In genomic region chr4:99628040-99628439, GRCh38 we compare ENCODE assay signal across 32 cellular contexts. TPM values are rescaled to one million over a fixed set of nuclear protein-coding genes. Genes with fewer than 3 reads are reported as not detected.
"Had no signal": no experiment of that assay in that cellular context is flagged by ENCODE, and none has a peak within 500 bp of the region (broad histone marks: within the 10 kb centered on the region; RNA-seq: fewer than 3 reads in every experiment).

No MANE protein-coding gene starts in this region.

- H3K9me3 ChIP-seq: lower lobe of right lung, neutrophil, psoas muscle, right lobe of liver, suprapubic skin, thoracic aorta, tibial artery, upper lobe of right lung had no signal

- H3K4me3 ChIP-seq: lower lobe of right lung, neural progenitor cell, psoas muscle, right lobe of liver, skin epidermis, suprapubic skin, thoracic aorta, tibial artery, upper lobe of right lung had no signal

- FAIRE-seq: islet of Langerhans, urothelium cell line had no signal

- ATAC-seq: lower lobe of right lung; natural killer cell; psoas muscle; right lobe of liver; stimulated activated naive B cell treated with anti-CD40 and anti-IgM and Interleukin-4, amounts not matched to agents 10 μg/mL and 1 μg/mL and 100 μg/mL, for 72 hours; stimulated activated naive CD8-positive, alpha-beta T cell treated with anti-CD3 and anti-CD28 coated beads, Interleukin-15, Interleukin-2, amounts not matched to agents 100 U/mL and 50 U/mL, for 24 hours; upper lobe of right lung had no signal

- H3K36me3 ChIP-seq: lower lobe of right lung, neural progenitor cell, neutrophil, suprapubic skin, thoracic aorta, tibial artery, upper lobe of right lung had no signal

- H3K27me3 ChIP-seq: neural progenitor cell, neutrophil, right lobe of liver, suprapubic skin, tibial artery, upper lobe of right lung had no signal

- H3K27ac ChIP-seq: lower lobe of right lung, neural progenitor cell, neutrophil, parathyroid adenoma, psoas muscle, right lobe of liver, skin epidermis, suprapubic skin, thoracic aorta, tibial artery, upper lobe of right lung had no signal

- H3K4me1 ChIP-seq: lower lobe of right lung, parathyroid adenoma, right lobe of liver, suprapubic skin, tibial artery, upper lobe of right lung had no signal

- DNase-seq: hypothalamus; immature natural killer cell; kidney; lower lobe of right lung; mammary epithelial cell; mesenchymal stem cell; naive B cell; natural killer cell; nephron progenitor cell; occipital lobe; psoas muscle; right lobe of liver; stimulated activated CD4-positive, alpha-beta T cell treated with anti-CD3 and anti-CD28 coated beads, Interleukin-12 subunit alpha, Interleukin-12 subunit beta, amount 100 ng/mL, for 4 hours; stimulated activated CD4-positive, alpha-beta T cell treated with anti-CD3 and anti-CD28 coated beads, Interleukin-15, amount 100 ng/mL, for 24 hours; stimulated activated CD4-positive, alpha-beta T cell treated with anti-CD3 and anti-CD28 coated beads, Interleukin-2, amount 100 ng/mL, for 24 hours; stimulated activated CD4-positive, alpha-beta T cell treated with anti-CD3 and anti-CD28 coated beads, Interleukin-4, amount 100 ng/mL, for 1 hour; stimulated activated naive B cell treated with anti-CD40 and anti-IgM and Interleukin-4, amounts not matched to agents 10 μg/mL and 1 μg/mL and 100 μg/mL, for 72 hours; stimulated activated naive CD8-positive, alpha-beta T cell treated with anti-CD3 and anti-CD28 coated beads, Interleukin-15, Interleukin-2, amounts not matched to agents 100 U/mL and 50 U/mL, for 24 hours; tibial artery; trophoblast cell; upper lobe of right lung had no signal

RNA-seq across cellular contexts. Expression of gene C4orf54, which starts 29.6 kb away (rescaled TPM):
- total RNA-seq: lower lobe of right lung, natural killer cell, osteocyte, suprapubic skin, upper lobe of right lung had no signal
- polyA plus RNA-seq: immature natural killer cell, liver had no signal

RNA-seq across cellular contexts. Expression of gene MTTP, which starts 53.4 kb away (rescaled TPM):
- total RNA-seq: mammary epithelial cell, natural killer cell, osteocyte, posterior vena cava, thoracic aorta had no signal
- polyA plus RNA-seq: immature natural killer cell had no signal
